ENCODE assay signal across 1 cellular context in genomic region chr10:59878289-59878688, GRCh38.
TF ChIP-seq lines count a peak whose summit lies in the region.

No MANE protein-coding gene starts in this region.

TF ChIP-seq in HEK293, 187 proteins besides CTCF, POLR2A, EP300 and RAD21:
- TF ChIP-seq ZSCAN5A (tag by site-specific recombination; IDR thresholded peaks at IDR 0.05) = no peak
- TF ChIP-seq PRDM10 (tag by site-specific recombination; IDR thresholded peaks at IDR 0.05) = peak; percentile 44
- TF ChIP-seq ZNF404 (tag by site-specific recombination; IDR thresholded peaks at IDR 0.05) = no peak
TF ChIP-seq in HEK293: peak in this region for 1.
